Comparison of ENCODE assay signal across 8 cellular contexts in genomic region chr16:85554114-85554790, GRCh38. TPM values are rescaled to one million over a fixed set of nuclear protein-coding genes. Genes with fewer than 3 reads are reported as not detected.
DNase-seq lines count a peak whose midpoint lies in the region; ATAC-seq and TF ChIP-seq lines count a peak whose summit lies in the region.

No MANE protein-coding gene starts in this region.

- H3K4ac ChIP-seq in mesendoderm (ENCODE audit: low read depth, low read length): peak overlapping the region; percentile 92

- H3K36me3 Mint-ChIP-seq in activated CD4-positive, alpha-beta memory T cell treated with anti-CD3 and anti-CD28 coated beads, Interleukin-2, amount 10 ng/mL, durations not matched to agents 7 days and 5 days (ENCODE audit: low read depth): peaks cover 4% of the 10 kb centered on the region
- peaks cover 59% of the 10 kb centered on the region for H3K36me3 Mint-ChIP-seq in effector memory CD8-positive, alpha-beta T cell (ENCODE audit: insufficient read depth)

- H3K27ac Mint-ChIP-seq in activated CD4-positive, alpha-beta memory T cell treated with anti-CD3 and anti-CD28 coated beads, Interleukin-2, amount 10 ng/mL, durations not matched to agents 7 days and 5 days: peak overlapping the region; percentile 98
- peak overlapping the region; percentile 94 to 98 for H3K27ac Mint-ChIP-seq in effector memory CD8-positive, alpha-beta T cell

- no CpG with 5 or more reads among the region's 35 CpGs for WGBS in mesendoderm (ENCODE audit: extremely low coverage, insufficient coverage, low lambda C conversion rate)

- H3K18ac ChIP-seq in mesendoderm (ENCODE audit: low read length): peak overlapping the region; percentile 97

- H3K79me1 ChIP-seq in mesendoderm (ENCODE audit: low read length): peaks cover 5% of the 10 kb centered on the region

- peak overlapping the region; percentile 74 for H3K27ac ChIP-seq in mesendoderm (ENCODE audit: low read depth, low read length)

- H2BK120ac ChIP-seq in mesendoderm (ENCODE audit: low read depth, low read length): peak overlapping the region; percentile 54

- H4K5ac ChIP-seq in mesendoderm (ENCODE audit: low read length): no peak overlapping the region

- H2BK5ac ChIP-seq in mesendoderm (ENCODE audit: low read length): peak overlapping the region; percentile 88

- CTCF ChIA-PET in activated CD4-positive, alpha-beta memory T cell treated with anti-CD3 and anti-CD28 coated beads, Interleukin-2, amount 10 ng/mL, durations not matched to agents 7 days and 5 days (lab: Charles Lee): interaction anchor here (1.0 to 3.5 kb wide), 7 partner anchors 12 to 248 kb away, joined by 3 to 25 read pairs (median 4); no protein-coding TSS in a partner anchor

- H3K36me3 ChIP-seq in mesendoderm (ENCODE audit: control insufficient read depth, insufficient read depth, low read length): no peaks in the 10 kb centered on the region

- H3K56ac ChIP-seq in mesendoderm (ENCODE audit: low read length): peak overlapping the region; percentile 89

- H3K79me2 ChIP-seq in mesendoderm (ENCODE audit: control insufficient read depth, insufficient read depth, low read length): peaks cover 17% of the 10 kb centered on the region

- H3K27me3 Mint-ChIP-seq in activated CD4-positive, alpha-beta memory T cell treated with anti-CD3 and anti-CD28 coated beads, Interleukin-2, amount 10 ng/mL, durations not matched to agents 7 days and 5 days: peaks cover 5% of the 10 kb centered on the region
- no peaks in the 10 kb centered on the region for H3K27me3 Mint-ChIP-seq in effector memory CD8-positive, alpha-beta T cell

- peaks cover 38% of the 10 kb centered on the region for H3K4me1 Mint-ChIP-seq in activated CD4-positive, alpha-beta memory T cell treated with anti-CD3 and anti-CD28 coated beads, Interleukin-2, amount 10 ng/mL, durations not matched to agents 7 days and 5 days
- H3K4me1 Mint-ChIP-seq in effector memory CD8-positive, alpha-beta T cell (ENCODE audit: low read depth in 2 of 2): peaks cover 41 to 46% of the 10 kb centered on the region in 2 donors

- no peaks in the 10 kb centered on the region for H3K27me3 ChIP-seq in mesendoderm (ENCODE audit: insufficient read depth, low read length, poor library complexity)

- H3K9ac ChIP-seq in mesendoderm (ENCODE audit: low read length): peak overlapping the region; percentile 75

- peak overlapping the region; percentile 53 for H3K4me3 ChIP-seq in mesendoderm (ENCODE audit: low read length)

- H2AK5ac ChIP-seq in mesendoderm (ENCODE audit: low read length): no peak overlapping the region

- TF ChIP-seq POLR2A in GM18505 (IDR thresholded peaks at IDR 0.05; ENCODE audit: borderline replicate concordance, extremely low read depth, insufficient read depth, insufficient read length): peak; percentile 82

- peak overlapping the region; percentile 41 for H2BK15ac ChIP-seq in mesendoderm (replicated peaks; ENCODE audit: low read depth)

- DNase-seq in A172 (ENCODE audit: low spot score): peak; percentile 88
- DNase-seq in NCI-H748 treated with DMSO at 0.1 percent for 48 hours (lab: John Stamatoyannopoulos, UW): peak; percentile 61
- DNase-seq in activated CD4-positive, alpha-beta memory T cell treated with anti-CD3 and anti-CD28 coated beads, Interleukin-2, amount 10 ng/mL, durations not matched to agents 7 days and 5 days: peak; percentile 89
- peak; percentile 75 to 76 (median 75) for DNase-seq in effector memory CD8-positive, alpha-beta T cell
- DNase-seq in mesendoderm: peak; percentile 90
- peak; percentile 53 for DNase-seq in stimulated activated CD8-positive, alpha-beta memory T cell treated with anti-CD3 and anti-CD28 coated beads, Interleukin-15, amount 100 ng/mL, for 1 hour (ENCODE audit: low read depth)

- no peak overlapping the region for H3K23ac ChIP-seq in mesendoderm (ENCODE audit: low read length)

- peaks cover 9% of the 10 kb centered on the region for H3K4me1 ChIP-seq in mesendoderm (ENCODE audit: control insufficient read depth, low read depth, low read length)

- peak overlapping the region; percentile 93 for H3K4me3 Mint-ChIP-seq in activated CD4-positive, alpha-beta memory T cell treated with anti-CD3 and anti-CD28 coated beads, Interleukin-2, amount 10 ng/mL, durations not matched to agents 7 days and 5 days
- H3K4me3 Mint-ChIP-seq in effector memory CD8-positive, alpha-beta T cell: peak overlapping the region; percentile 90 to 95

- ATAC-seq in GM18505 (IDR thresholded peaks at IDR 0.05; ENCODE audit: unreplicated experiment) (peak; percentile 35), HG03045 (IDR thresholded peaks at IDR 0.05; ENCODE audit: unreplicated experiment) (peak; percentile 54)
- ATAC-seq in effector memory CD8-positive, alpha-beta T cell (replicated peaks): peak; percentile 66

- no peak overlapping the region for H4K8ac ChIP-seq in mesendoderm (ENCODE audit: low read depth, low read length)

- H3K9me3 Mint-ChIP-seq in activated CD4-positive, alpha-beta memory T cell treated with anti-CD3 and anti-CD28 coated beads, Interleukin-2, amount 10 ng/mL, durations not matched to agents 7 days and 5 days: no peaks in the 10 kb centered on the region
- no peaks in the 10 kb centered on the region for H3K9me3 Mint-ChIP-seq in effector memory CD8-positive, alpha-beta T cell

- POLR2A ChIA-PET in activated CD4-positive, alpha-beta memory T cell treated with anti-CD3 and anti-CD28 coated beads, Interleukin-2, amount 10 ng/mL, durations not matched to agents 7 days and 5 days (lab: Charles Lee): interaction anchor here (1.0 to 3.9 kb wide), 13 partner anchors 9 to 1839 kb away, joined by 3 to 41 read pairs (median 7); partner anchors contain the start of genes GSE1, KIAA0513 and MBTPS1

- H3K4me2 ChIP-seq in mesendoderm (ENCODE audit: low read length): peak overlapping the region; percentile 91

RNA-seq across cellular contexts. Expression of gene GSE1, which starts 58.9 kb away (rescaled TPM):
- total RNA-seq in A172 (2014; rRNA removed; shearing (Covaris generic)): 9.7 and 13.4 TPM in 2 replicates
- total RNA-seq in activated CD4-positive, alpha-beta memory T cell treated with anti-CD3 and anti-CD28 coated beads, Interleukin-2, amount 10 ng/mL, durations not matched to agents 7 days and 5 days: 10 to 100 TPM; 18.4 to 19.8 TPM
- polyA plus RNA-seq in mesendoderm (2013, experiment 1 of 2): 16.7 TPM
- polyA plus RNA-seq in mesendoderm (2013, experiment 2 of 2): 17.3 TPM

Comparison
In these comparisons a context has a peak if more than half of its experiments do, and no peak if none do; other contexts are left out.
1. Peak in every context shown above with its lines: DNase-seq, ATAC-seq, H3K4me3 ChIP-seq and H3K27ac ChIP-seq.